In genomic region chr2:110745048-110745447, GRCh38 we compare ENCODE assay signal across 29 cellular contexts. TPM values are rescaled to one million over a fixed set of nuclear protein-coding genes. Genes with fewer than 3 reads are reported as not detected.
"Had no signal": no experiment of that assay in that cellular context is flagged by ENCODE, and none has a peak within 500 bp of the region (broad histone marks: within the 10 kb centered on the region; RNA-seq: fewer than 3 reads in every experiment).

No MANE protein-coding gene starts in this region.

- H3K4me1 ChIP-seq: gastrocnemius medialis, lower lobe of right lung, prostate gland, right atrium auricular region, sigmoid colon, testis, tibial artery had no signal

- H3K36me3 ChIP-seq: gastrocnemius medialis, lower lobe of right lung, prostate gland, right atrium auricular region, sigmoid colon, tibial artery had no signal

- H3K27me3 ChIP-seq: right atrium auricular region, sigmoid colon, testis had no signal

- H3K9me3 ChIP-seq: gastrocnemius medialis, lower lobe of right lung, mucosa of descending colon, prostate gland, right atrium auricular region, sigmoid colon, testis, tibial artery had no signal

- H3K27ac ChIP-seq: dorsolateral prefrontal cortex, epithelial cell of prostate, gastrocnemius medialis, lower lobe of right lung, prostate gland, right atrium auricular region, sigmoid colon, testis, tibial artery had no signal

- DNase-seq: dorsolateral prefrontal cortex; effector CD4-positive, alpha-beta T cell; endodermal cell; foreskin fibroblast; gastrocnemius medialis; head of caudate nucleus; left ventricle myocardium superior; lower lobe of right lung; mucosa of descending colon; naive B cell; sigmoid colon; stimulated activated CD4-positive, alpha-beta T cell treated with anti-CD3 and anti-CD28 coated beads, Interleukin-2, amount 100 ng/mL, for 24 hours; stimulated activated CD4-positive, alpha-beta T cell treated with anti-CD3 and anti-CD28 coated beads, Interleukin-4, amount 100 ng/mL, for 24 hours; stimulated activated naive CD8-positive, alpha-beta T cell treated with anti-CD3 and anti-CD28 coated beads, Interleukin-15, Interleukin-2, amounts not matched to agents 100 U/mL and 50 U/mL, for 24 hours; substantia nigra; testis; tibial artery had no signal

- H3K4me3 ChIP-seq: dorsolateral prefrontal cortex, gastrocnemius medialis, lower lobe of right lung, mucosa of descending colon, prostate gland, right atrium auricular region, sigmoid colon, testis, tibial artery had no signal

- FAIRE-seq: colon, keratinocyte had no signal

- ATAC-seq: esophagus mucosa; gastrocnemius medialis; left ventricle myocardium superior; lower lobe of right lung; mucosa of descending colon; natural killer cell treated with Interleukin-12 subunit alpha and Interleukin-12 subunit beta and Interleukin-15 and Interleukin-18, amount 100 ng/mL, for 72 hours; stimulated activated memory B cell treated with anti-CD40 and anti-IgM and Interleukin-4, amounts not matched to agents 10 μg/mL and 1 μg/mL and 100 μg/mL, for 72 hours; stimulated activated naive CD8-positive, alpha-beta T cell treated with anti-CD3 and anti-CD28 coated beads, Interleukin-15, Interleukin-2, amounts not matched to agents 100 U/mL and 50 U/mL, for 24 hours had no signal

RNA-seq across cellular contexts. Expression of gene ACOXL, which starts 12.7 kb away (rescaled TPM):
- total RNA-seq: esophagus mucosa, gastrocnemius medialis, glomerular endothelial cell, neural crest cell, osteocyte, sigmoid colon, skeletal muscle tissue had no signal
